ENCODE assay signal across 14 cellular contexts in the genomic region with DNA sequence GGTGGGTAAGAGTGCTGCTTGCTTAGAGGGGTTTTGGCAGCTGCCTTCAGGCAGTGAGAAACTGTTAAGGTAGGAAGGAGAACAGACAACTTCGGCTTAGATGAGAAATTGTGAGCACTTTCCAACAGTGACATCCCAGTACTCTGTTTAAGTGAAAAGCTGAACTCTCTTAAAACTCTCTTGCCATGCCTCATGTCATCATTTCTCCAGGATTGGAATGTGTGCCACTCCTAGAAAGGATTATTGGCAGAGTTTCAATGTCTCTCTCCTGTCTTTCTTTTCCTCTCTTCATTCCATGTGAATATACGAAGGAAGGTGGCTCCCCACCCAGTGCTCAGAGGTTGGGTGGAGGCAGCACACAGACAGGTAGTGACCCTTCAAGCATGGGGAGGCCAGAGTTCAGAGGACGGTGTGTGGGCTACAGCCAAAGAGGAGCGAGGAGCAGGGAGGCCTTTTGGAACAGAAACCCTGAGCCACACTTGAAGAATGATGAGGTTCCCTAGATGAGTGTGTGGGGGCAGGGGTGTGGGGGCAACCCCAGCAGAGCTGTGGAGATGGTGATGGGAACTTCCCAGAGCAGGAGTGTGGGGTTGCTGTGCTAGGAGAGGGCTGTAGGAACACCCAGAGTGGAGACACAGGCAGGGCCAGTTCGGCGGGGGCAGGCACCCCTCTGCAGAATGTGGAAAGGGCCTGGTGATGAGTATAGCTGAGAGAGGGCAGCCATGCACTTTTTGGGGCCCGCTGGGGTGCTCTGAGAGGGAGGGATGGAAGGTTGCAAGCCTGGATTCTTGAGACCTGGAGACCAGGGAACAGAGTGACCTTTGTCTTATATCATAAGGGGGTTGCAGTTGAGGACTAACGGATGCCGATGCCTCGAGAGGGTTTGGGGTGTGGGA. TPM values are rescaled to one million over a fixed set of nuclear protein-coding genes. Genes with fewer than 3 reads are reported as not detected.
A peak's percentile ranks its signal among the peaks of the same experiment; 100 is the strongest.
DNase-seq lines count a peak whose midpoint lies in the region; ATAC-seq, FAIRE-seq and TF ChIP-seq lines count a peak whose summit lies in the region.
"Had no signal": no experiment of that assay in that cellular context is flagged by ENCODE, and none has a peak within 500 bp of the region (broad histone marks: within the 10 kb centered on the region; RNA-seq: fewer than 3 reads in every experiment).

No MANE protein-coding gene starts in this region.

- H3K27me3 ChIP-seq in K562 (ENCODE audit: control insufficient read depth in 2 of 2, insufficient read depth in 2 of 2, low read length in 2 of 2), result no peaks in the 10 kb centered on the region
- no peaks in the 10 kb centered on the region for H3K27me3 ChIP-seq in neutrophil

- H3K9me3 ChIP-seq in K562 (replicated peaks; ENCODE audit: control insufficient read depth, insufficient read depth, low read depth, low read length) (no peaks in the 10 kb centered on the region), neutrophil (no peaks in the 10 kb centered on the region), mucosa of descending colon (no peaks in the 10 kb centered on the region)
- H3K9me3 ChIP-seq: lower lobe of right lung had no signal

- H3K4me2 ChIP-seq in K562 (ENCODE audit: insufficient read depth, low read length), result peak overlapping the region; percentile 71

- peak overlapping the region; percentile 15 for H3K27ac Mint-ChIP-seq in Calu3 (ENCODE audit: unreplicated experiment)

- H3K36me3 ChIP-seq in K562 (ENCODE audit: control insufficient read depth, insufficient read depth, low read length) (peaks cover 37% of the 10 kb centered on the region), neutrophil (no peaks in the 10 kb centered on the region), mucosa of descending colon (ENCODE audit: low read depth) (no peaks in the 10 kb centered on the region)

- peaks cover 10% of the 10 kb centered on the region for H3K36me3 Mint-ChIP-seq in Calu3 (ENCODE audit: insufficient read depth, unreplicated experiment)

- DNase-seq in Calu3, result no peak
- peak; percentile 7 for DNase-seq in NCI-H226
- peak in 1 of 4 experiments; percentile 26 for DNase-seq in K562 (ENCODE audit: extremely low read depth in 1 of 4, low spot score in 3 of 4)
- DNase-seq in D341Med (ENCODE audit: low spot score), result no peak
- no peak for DNase-seq in NCI-H2227 treated with DMSO at 0.1 percent for 48 hours (lab: John Stamatoyannopoulos, UW)
- DNase-seq in mucosa of descending colon, result no peak
- DNase-seq: anterior cingulate cortex, GDM1, KG1, lower lobe of right lung, NCI-H526, substantia nigra had no signal

- H3K9me1 ChIP-seq in K562 (ENCODE audit: control insufficient read depth, insufficient read depth, low read length), result peaks cover 5% of the 10 kb centered on the region

- H3K4me3 Mint-ChIP-seq in Calu3 (ENCODE audit: low read depth, unreplicated experiment), result no peak overlapping the region

- WGBS in K562 (ENCODE audit: insufficient coverage, low coverage, missing lambda C conversion rate), result 26% methylated on average over 10 of the region's 10 CpGs

- no peak for FAIRE-seq in K562 (lab: Jason Lieb, UNC)

- POLR2A ChIA-PET in K562 (lab: Yijun Ruan, JAX), result interaction anchor here (0.5 to 1.0 kb wide), 6 partner anchors 20 to 412 kb away, joined by 3 to 4 read pairs (median 4); no protein-coding TSS in a partner anchor

- H3K9me3 Mint-ChIP-seq in Calu3 (ENCODE audit: low read depth, unreplicated experiment), result no peaks in the 10 kb centered on the region

- H3K4me3 ChIP-seq in K562 (no peak overlapping the region), neutrophil (ENCODE audit: low read depth in 1 of 2, low read length in 1 of 2) (peak overlapping the region in 1 of 2 experiments; percentile 35), mucosa of descending colon (no peak overlapping the region)
- H3K4me3 ChIP-seq: lower lobe of right lung had no signal

- intact Hi-C loops in Calu3 (cut with micrococcal nuclease; ENCODE audit: unreplicated experiment), result no loop called here
- intact Hi-C loops in K562 (cut with micrococcal nuclease), result loop anchor here (2.0 kb wide), 2 partner anchors 19 to 57 kb away; no protein-coding TSS in a partner anchor
- intact Hi-C loops in mucosa of descending colon (cut with DNase I, micrococcal nuclease), result no loop called here

- H3K27ac ChIP-seq in K562 (ENCODE audit: extremely low read depth, low read depth, low read length) (peak overlapping the region; percentile 76), neutrophil (peak overlapping the region; percentile 66)
- H3K27ac ChIP-seq: lower lobe of right lung had no signal

- in situ Hi-C loops in K562 (cut with MboI), result no loop called here

- no peak; the same call in 1 of the 2 replicates for TF ChIP-seq POLR2A in K562 (conservative IDR thresholded peaks at IDR 0.05)

- BruUV-seq in Calu3 (replicated peaks; lab: Mats Ljungman, UMichigan), result no TSS peak
- no TSS peak for BruUV-seq in K562 (replicated peaks; lab: Mats Ljungman, UMichigan)

- ATAC-seq in K562, result peak; percentile 9
- ATAC-seq in HG03025 (IDR thresholded peaks at IDR 0.05; ENCODE audit: low FRiP score, unreplicated experiment), result no peak
- no peak for ATAC-seq in mucosa of descending colon

- H3K27me3 Mint-ChIP-seq in Calu3 (ENCODE audit: unreplicated experiment), result no peaks in the 10 kb centered on the region

- peaks cover 22% of the 10 kb centered on the region for H3K4me1 Mint-ChIP-seq in Calu3 (ENCODE audit: low read depth, unreplicated experiment)

- H3K79me2 ChIP-seq in K562 (ENCODE audit: control insufficient read depth, insufficient read depth, low read length), result peaks cover 95% of the 10 kb centered on the region

- no peaks in the 10 kb centered on the region for H4K20me1 ChIP-seq in K562 (replicated peaks; ENCODE audit: control insufficient read depth, insufficient read depth, low read length)

- CTCF ChIA-PET in Calu3 (lab: Charles Lee) (interaction anchor here (0.6 kb wide), 1 partner anchor 53 kb away, joined by 5 read pairs; no protein-coding TSS in a partner anchor), K562 (lab: Yijun Ruan, JAX; ENCODE audit: low intra/inter-chr PET ratio) (no interaction called here)

- H3K4me1 ChIP-seq in K562 (replicated peaks in 1 of 2; ENCODE audit: control insufficient read depth in 2 of 2, insufficient read depth in 2 of 2, low read length in 2 of 2) (peaks cover 64 to 76% of the 10 kb centered on the region in 2 experiments), neutrophil (ENCODE audit: control insufficient read depth in 1 of 2, insufficient read depth in 1 of 2, low read depth in 1 of 2, low read length in 1 of 2) (peaks cover 36 to 39% of the 10 kb centered on the region in 2 experiments), mucosa of descending colon (ENCODE audit: low read depth) (peaks cover 23% of the 10 kb centered on the region)

- no peak for TF ChIP-seq RAD21 in K562 (CRISPR knock-in tag; conservative IDR thresholded peaks at IDR 0.05 in 1 of 2, IDR thresholded peaks at IDR 0.05 in 1 of 2)

- H2AFZ ChIP-seq in K562 (ENCODE audit: low read depth, low read length), result peak overlapping the region; percentile 33; the same call in 1 of the 2 replicates

- H3K9ac ChIP-seq in K562 (ENCODE audit: insufficient read depth in 1 of 2, low read depth in 2 of 2, low read length in 2 of 2), result peak overlapping the region; percentile 53 to 80

- TF ChIP-seq EP300 in K562 (IDR thresholded peaks at IDR 0.05; ENCODE audit: low read length), result no peak

- TF ChIP-seq CTCF in Calu3 (IDR thresholded peaks at IDR 0.05; ENCODE audit: unreplicated experiment) (no peak), K562 (IDR thresholded peaks at IDR 0.05 in 2 of 3, conservative IDR thresholded peaks at IDR 0.05 in 1 of 3; ENCODE audit: insufficient read depth in 2 of 3, low read depth in 1 of 3, low read length in 3 of 3) (no peak), neutrophil (IDR thresholded peaks at IDR 0.05) (no peak), mucosa of descending colon (IDR thresholded peaks at IDR 0.05) (no peak)

TF ChIP-seq in K562, 482 proteins besides CTCF, POLR2A, EP300 and RAD21 (continues in another document):
- TF ChIP-seq MYNN (IDR thresholded peaks at IDR 0.05) (no peak), MYNN (CRISPR knock-in tag; IDR thresholded peaks at IDR 0.05) (no peak)

RNA-seq across cellular contexts. Expression of gene GALNT2, which starts 58.8 kb away (rescaled TPM):
- total RNA-seq in Calu3 (2022) (136 and 141 TPM in 2 replicates), K562 (2014; rRNA removed) (51.9 and 66.5 TPM in 2 replicates), K562 (2014; rRNA removed; fragmentation: Illumina TruSeq; extraction: Trizol) (33.3 and 34.6 TPM in 2 replicates), K562 (2015; rRNA removed; fragmentation: Illumina TruSeq; extraction: Trizol) (54.6 and 56.7 TPM in 2 replicates), K562 (2021) (98.2 and 106 TPM in 2 replicates), mucosa of descending colon (10 to 100 TPM; 29.5 to 59.1 (median 55.2) TPM)
- total RNA-seq in K562 (2011; cell fraction: chromatin; rRNA removed; ENCODE audit: low replicate concordance), result 96.1 and 131 TPM in 2 replicates
- 139 and 145 TPM in 2 replicates for total RNA-seq in K562 (2011; cell fraction: nucleolus; rRNA removed)
- total RNA-seq in K562 (2011; cell fraction: nucleoplasm; rRNA removed), result 159 and 198 TPM in 2 replicates
- polyA plus RNA-seq in K562 (2011; rRNA removed) (37.2 and 41.8 TPM in 2 replicates), K562 (2014; fragmentation: Illumina TruSeq; extraction: Trizol) (58.5 and 67.9 TPM in 2 replicates), K562 (2014; fragmentation: Nextera tagmentation; extraction: Ambion mirVana) (1 to 10 TPM; 1.6 to 1.8 TPM), K562 (2014; rRNA removed) (66.9 and 67.9 TPM in 2 replicates)
- polyA plus RNA-seq in K562 (2011; cell fraction: cytosol; rRNA removed), result 53.2 and 59.2 TPM in 2 replicates
- 54.3 and 75.7 TPM in 2 replicates for polyA plus RNA-seq in K562 (2011; cell fraction: nucleus; rRNA removed)
- 75.0 and 88.5 TPM in 2 replicates for polyA plus RNA-seq in K562 (2012)
- 34.0 and 50.2 TPM in 2 replicates for polyA minus RNA-seq in K562 (2011; rRNA and poly(A)+ RNA removed)
- 40.9 and 44.3 TPM in 2 replicates for polyA minus RNA-seq in K562 (2011; cell fraction: cytosol; rRNA and poly(A)+ RNA removed)
- 25.2 and 30.3 TPM in 2 replicates for polyA minus RNA-seq in K562 (2011; cell fraction: nucleus; rRNA and poly(A)+ RNA removed)
